Comparison of ENCODE assay signal across 10 cellular contexts in genomic region chr5:82719368-82719767, GRCh38.
DNase-seq lines count a peak whose midpoint lies in the region; ATAC-seq and TF ChIP-seq lines count a peak whose summit lies in the region.
"Had no signal": no experiment of that assay in that cellular context is flagged by ENCODE, and none has a peak within 500 bp of the region (broad histone marks: within the 10 kb centered on the region; RNA-seq: fewer than 3 reads in every experiment).

No MANE protein-coding gene starts in this region.

- peaks cover 6% of the 10 kb centered on the region for H3K27me3 Mint-ChIP-seq in activated T-cell treated with anti-CD3 and anti-CD28 coated beads, Interleukin-2, amount 50 U/mL, for 72 hours (ENCODE audit: low read depth)
- H3K27me3 Mint-ChIP-seq in WTC11 (ENCODE audit: low read depth), result no peaks in the 10 kb centered on the region
- no peaks in the 10 kb centered on the region for H3K27me3 Mint-ChIP-seq in stimulated activated naive B cell treated with anti-CD40 and anti-IgM and Interleukin-4, amounts not matched to agents 10 μg/mL and 1 μg/mL and 100 μg/mL, for 72 hours
- H3K27me3 Mint-ChIP-seq: IgD-negative memory B cell had no signal

- H3K4me1 Mint-ChIP-seq in activated T-cell treated with anti-CD3 and anti-CD28 coated beads, Interleukin-2, amount 50 U/mL, for 72 hours (ENCODE audit: low read depth), result peaks cover 4% of the 10 kb centered on the region
- H3K4me1 Mint-ChIP-seq in WTC11, result peaks cover 12% of the 10 kb centered on the region
- no peaks in the 10 kb centered on the region for H3K4me1 Mint-ChIP-seq in stimulated activated naive B cell treated with anti-CD40 and anti-IgM and Interleukin-4, amounts not matched to agents 10 μg/mL and 1 μg/mL and 100 μg/mL, for 72 hours
- H3K4me1 Mint-ChIP-seq: IgD-negative memory B cell had no signal

- H3K9me3 Mint-ChIP-seq in activated T-cell treated with anti-CD3 and anti-CD28 coated beads, Interleukin-2, amount 50 U/mL, for 72 hours, result no peaks in the 10 kb centered on the region
- H3K9me3 Mint-ChIP-seq in WTC11, result peaks cover 8% of the 10 kb centered on the region
- H3K9me3 Mint-ChIP-seq in stimulated activated naive B cell treated with anti-CD40 and anti-IgM and Interleukin-4, amounts not matched to agents 10 μg/mL and 1 μg/mL and 100 μg/mL, for 72 hours, result no peaks in the 10 kb centered on the region

- CTCF ChIA-PET in WTC11 (lab: Charles Lee), result no interaction called here

- no peak overlapping the region for H3K27ac Mint-ChIP-seq in activated T-cell treated with anti-CD3 and anti-CD28 coated beads, Interleukin-2, amount 50 U/mL, for 72 hours
- H3K27ac Mint-ChIP-seq in WTC11, result peak overlapping the region; percentile 96
- H3K27ac Mint-ChIP-seq in stimulated activated naive B cell treated with anti-CD40 and anti-IgM and Interleukin-4, amounts not matched to agents 10 μg/mL and 1 μg/mL and 100 μg/mL, for 72 hours, result no peak overlapping the region
- H3K27ac Mint-ChIP-seq: IgD-negative memory B cell had no signal

- no peak overlapping the region for H3K4me3 Mint-ChIP-seq in activated T-cell treated with anti-CD3 and anti-CD28 coated beads, Interleukin-2, amount 50 U/mL, for 72 hours
- H3K4me3 Mint-ChIP-seq in WTC11, result no peak overlapping the region
- no peak overlapping the region for H3K4me3 Mint-ChIP-seq in stimulated activated naive B cell treated with anti-CD40 and anti-IgM and Interleukin-4, amounts not matched to agents 10 μg/mL and 1 μg/mL and 100 μg/mL, for 72 hours
- H3K4me3 Mint-ChIP-seq: IgD-negative memory B cell had no signal

- peak; percentile 25 to 64 for ATAC-seq in activated T-cell treated with anti-CD3 and anti-CD28 coated beads, Interleukin-2, amount 50 U/mL, for 72 hours (replicated peaks in 1 of 2)
- peak; percentile 65 for ATAC-seq in HG03139 (IDR thresholded peaks at IDR 0.05; ENCODE audit: unreplicated experiment)
- no peak for ATAC-seq in WTC11
- ATAC-seq in stimulated activated naive B cell treated with anti-CD40 and anti-IgM and Interleukin-4, amounts not matched to agents 10 μg/mL and 1 μg/mL and 100 μg/mL, for 72 hours (replicated peaks), result peak; percentile 60 to 67

- no peak for DNase-seq in activated T-cell treated with anti-CD3 and anti-CD28 coated beads, Interleukin-2, amount 50 U/mL, for 72 hours
- DNase-seq in activated T-cell treated with anti-CD3 and anti-CD28 coated beads, Interleukin-2, amount 50 U/mL, for 1 hour, result no peak
- DNase-seq in WTC11 (ENCODE audit: low spot score) (no peak), DMS153 treated with DMSO at 0.1 percent for 48 hours (lab: John Stamatoyannopoulos, UW; ENCODE audit: unreplicated experiment) (no peak), erythroblast (lab: John Stamatoyannopoulos, UW) (no peak), NCI-H2196 treated with DMSO at 0.1 percent for 48 hours (lab: John Stamatoyannopoulos, UW; ENCODE audit: unreplicated experiment) (no peak)
- no peak for DNase-seq in stimulated activated naive B cell treated with anti-CD40 and anti-IgM and Interleukin-4, amounts not matched to agents 10 μg/mL and 1 μg/mL and 100 μg/mL, for 72 hours
- DNase-seq: esophagus squamous epithelium had no signal

- H3K36me3 Mint-ChIP-seq in activated T-cell treated with anti-CD3 and anti-CD28 coated beads, Interleukin-2, amount 50 U/mL, for 72 hours (ENCODE audit: insufficient read depth in 2 of 2), result no peaks in the 10 kb centered on the region
- peaks cover 5% of the 10 kb centered on the region for H3K36me3 Mint-ChIP-seq in WTC11
- H3K36me3 Mint-ChIP-seq in stimulated activated naive B cell treated with anti-CD40 and anti-IgM and Interleukin-4, amounts not matched to agents 10 μg/mL and 1 μg/mL and 100 μg/mL, for 72 hours, result no peaks in the 10 kb centered on the region
- H3K36me3 Mint-ChIP-seq: IgD-negative memory B cell had no signal

- TF ChIP-seq CTCF in WTC11 (IDR thresholded peaks at IDR 0.05), result no peak

- POLR2A ChIA-PET in WTC11 (lab: Charles Lee), result no interaction called here

- TF ChIP-seq POLR2A in erythroblast (IDR thresholded peaks at IDR 0.05; ENCODE audit: low read length), result no peak

TF ChIP-seq in WTC11, 78 proteins besides CTCF, POLR2A, EP300 and RAD21:
- TF ChIP-seq IRF1 (CRISPR knock-in tag; IDR thresholded peaks at IDR 0.05) (no peak), ZNF396 (CRISPR knock-in tag; IDR thresholded peaks at IDR 0.05; ENCODE audit: borderline replicate concordance) (no peak), NFYB (CRISPR knock-in tag; conservative IDR thresholded peaks at IDR 0.05; ENCODE audit: low read depth) (no peak), ZNF425 (CRISPR knock-in tag; conservative IDR thresholded peaks at IDR 0.05) (no peak), ZNF263 (CRISPR knock-in tag; IDR thresholded peaks at IDR 0.05; ENCODE audit: low read depth) (no peak), TEAD1 (CRISPR knock-in tag; IDR thresholded peaks at IDR 0.05) (no peak), KAT7 (CRISPR knock-in tag; IDR thresholded peaks at IDR 0.05; ENCODE audit: borderline replicate concordance) (no peak), OVOL2 (CRISPR knock-in tag; IDR thresholded peaks at IDR 0.05; ENCODE audit: borderline replicate concordance) (no peak), NFE2L1 (CRISPR knock-in tag; IDR thresholded peaks at IDR 0.05) (no peak), TEAD4 (CRISPR knock-in tag; IDR thresholded peaks at IDR 0.05) (no peak), ETV6 (CRISPR knock-in tag; IDR thresholded peaks at IDR 0.05) (no peak), NFATC4 (CRISPR knock-in tag; IDR thresholded peaks at IDR 0.05) (no peak), JAZF1 (CRISPR knock-in tag; IDR thresholded peaks at IDR 0.05) (no peak), SP1 (CRISPR knock-in tag; conservative IDR thresholded peaks at IDR 0.05) (no peak), EMX1 (CRISPR knock-in tag; IDR thresholded peaks at IDR 0.05) (no peak), FOXJ3 (CRISPR knock-in tag; IDR thresholded peaks at IDR 0.05; ENCODE audit: borderline replicate concordance) (no peak)
